8 cellular contexts compared by ENCODE assay signal in the genomic region with DNA sequence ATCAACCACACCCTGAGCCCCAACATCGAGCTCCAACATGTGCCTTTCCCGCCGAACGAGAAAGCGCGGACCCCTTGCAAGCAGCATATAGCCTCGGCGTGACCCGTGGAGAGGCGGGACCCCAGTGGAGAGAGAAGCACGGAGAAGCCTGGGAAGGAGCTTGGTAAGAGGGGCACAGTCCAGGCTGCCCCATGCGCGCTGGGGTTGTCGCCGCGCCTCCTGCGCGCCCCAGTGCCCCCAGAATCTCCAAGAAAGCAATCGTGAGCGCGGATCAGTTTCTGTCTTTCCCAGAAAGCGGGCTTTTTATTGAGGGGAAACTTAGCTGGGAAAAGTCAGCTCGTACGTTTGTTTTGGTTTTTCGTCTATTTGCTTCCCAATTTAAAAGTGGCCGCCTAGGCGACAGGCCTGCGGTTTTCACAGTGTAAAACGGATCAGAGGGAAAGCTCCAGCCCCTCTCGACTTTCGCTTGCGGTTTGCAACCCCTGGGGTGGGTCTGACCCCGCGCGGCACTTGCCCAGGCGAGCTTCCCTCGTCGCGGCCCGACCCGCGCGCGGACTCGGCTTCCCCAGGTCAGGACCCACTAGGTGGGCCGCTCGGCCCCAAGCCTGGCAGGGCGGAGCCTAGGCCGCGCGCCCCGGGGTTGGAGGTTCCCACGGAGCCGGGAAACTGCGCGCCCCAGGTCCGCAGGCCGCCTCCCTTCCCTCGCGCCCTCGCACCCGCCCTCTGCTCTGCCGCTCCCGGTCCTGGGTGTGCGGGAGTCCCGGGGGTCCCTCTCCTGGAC. TPM values are rescaled to one million over a fixed set of nuclear protein-coding genes. Genes with fewer than 3 reads are reported as not detected.
A peak's percentile ranks its signal among the peaks of the same experiment; 100 is the strongest.
DNase-seq lines count a peak whose midpoint lies in the region; ATAC-seq and TF ChIP-seq lines count a peak whose summit lies in the region.

No MANE protein-coding gene starts in this region.

- H3K9me3 ChIP-seq in ascending aorta: no peaks in the 10 kb centered on the region
- H3K9me3 ChIP-seq in iPS-18c (ENCODE audit: control insufficient read depth, insufficient read depth, low read length): no peaks in the 10 kb centered on the region

- peak in 1 of 3 experiments; percentile 9 for TF ChIP-seq CTCF in ascending aorta (IDR thresholded peaks at IDR 0.05)

- peak; percentile 27 for DNase-seq in COLO668 (lab: John Stamatoyannopoulos, UW; ENCODE audit: unreplicated experiment)
- DNase-seq in ascending aorta (ENCODE audit: low spot score in 2 of 2): no peak

- H3K36me3 ChIP-seq in ascending aorta: no peaks in the 10 kb centered on the region

- ATAC-seq in HG02885 (IDR thresholded peaks at IDR 0.05; ENCODE audit: poor library complexity, unreplicated experiment): peak; percentile 23
- no peak for ATAC-seq in HG02981 (IDR thresholded peaks at IDR 0.05; ENCODE audit: unreplicated experiment)
- ATAC-seq in GM18867 (IDR thresholded peaks at IDR 0.05; ENCODE audit: unreplicated experiment): no peak
- ATAC-seq in GM18909 (IDR thresholded peaks at IDR 0.05; ENCODE audit: poor library complexity, unreplicated experiment): no peak

- H3K4me3 ChIP-seq in ascending aorta: peak overlapping the region; percentile 68 to 95
- peak overlapping the region; percentile 66 for H3K4me3 ChIP-seq in iPS-18c (ENCODE audit: insufficient read depth, low read depth, low read length)
- H3K4me3 ChIP-seq in skin epidermis: peak overlapping the region; percentile 60 to 81 (median 71)

- no peaks in the 10 kb centered on the region for H3K27me3 ChIP-seq in ascending aorta

- peaks cover 3% of the 10 kb centered on the region in 2 donors for H3K4me1 ChIP-seq in ascending aorta

- H3K27ac ChIP-seq in ascending aorta (peak overlapping the region; percentile 15 to 46), skin epidermis (peak overlapping the region in 19 of 21 experiments; percentile 11 to 92 (median 76))

- intact Hi-C loops in ascending aorta (cut with DNase I): loop anchor here (2.0 to 10.0 kb wide), 8 partner anchors 202 to 1568 kb away; a partner anchor contains a TSS

RNA-seq across cellular contexts. Expression of a gene that starts 31.1 kb away (rescaled TPM):
- not detected for total RNA-seq in ascending aorta

RNA-seq across cellular contexts. Expression of a gene that starts 39.6 kb away (rescaled TPM):
- 16.3 TPM for total RNA-seq in ascending aorta
